ENCODE assay signal across 1 cellular context in the genomic region with DNA sequence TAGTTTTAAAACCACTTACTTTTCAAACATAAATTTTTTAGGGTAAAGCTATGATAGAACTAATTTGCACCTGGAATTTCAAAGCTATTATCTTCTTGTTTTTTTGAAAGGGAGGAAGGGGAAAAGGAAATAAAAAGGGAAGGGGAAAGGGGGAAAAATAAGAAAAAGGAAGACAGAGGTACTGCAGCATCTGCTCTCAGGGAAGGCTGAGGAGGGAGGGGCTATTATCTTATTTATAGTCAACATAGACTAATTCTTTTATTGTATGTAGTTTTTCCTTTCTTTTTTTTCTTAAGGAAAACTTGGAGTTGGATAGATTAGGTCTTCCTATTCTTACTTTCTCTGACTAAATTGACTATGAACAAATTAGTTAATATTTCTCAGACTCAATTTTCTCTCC.
TF ChIP-seq lines count a peak whose summit lies in the region.

No MANE protein-coding gene starts in this region.

TF ChIP-seq in K562, 482 proteins besides CTCF, POLR2A, EP300 and RAD21 (continued from another document):
- TF ChIP-seq HNRNPK (IDR thresholded peaks at IDR 0.05; ENCODE audit: low read depth, low read length, poor library complexity, severe bottlenecking), result peak; percentile 81
